ENCODE assay signal across 15 cellular contexts in the genomic region with DNA sequence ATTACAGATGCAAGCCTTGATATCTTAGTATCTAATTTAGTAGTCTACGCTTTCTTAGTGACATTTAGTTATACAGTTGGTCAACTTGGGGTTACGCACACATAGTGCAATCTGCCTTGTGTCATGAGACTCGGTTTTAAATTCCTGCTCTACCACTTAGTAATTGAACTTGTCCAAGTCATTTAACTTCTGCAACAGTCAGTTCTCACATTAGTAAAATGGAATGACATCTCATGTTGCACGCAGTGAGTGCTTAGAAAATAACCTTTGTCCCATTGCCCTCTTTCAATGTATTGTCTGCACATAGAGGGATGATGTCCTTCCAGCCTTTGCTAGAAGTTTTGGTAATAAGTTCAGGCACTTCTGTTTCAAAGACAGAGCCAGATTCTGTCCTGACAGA. TPM values are rescaled to one million over a fixed set of nuclear protein-coding genes. Genes with fewer than 3 reads are reported as not detected.
DNase-seq lines count a peak whose midpoint lies in the region; ATAC-seq and TF ChIP-seq lines count a peak whose summit lies in the region.
"Had no signal": no experiment of that assay in that cellular context is flagged by ENCODE, and none has a peak within 500 bp of the region (broad histone marks: within the 10 kb centered on the region; RNA-seq: fewer than 3 reads in every experiment).

No MANE protein-coding gene starts in this region.

- intact Hi-C loops in left lung (cut with DNase I), result loop anchor here in 1 of 2 donors (10.0 kb wide), 1 partner anchor 1019 kb away; no protein-coding TSS in a partner anchor
- intact Hi-C loops in left ventricle myocardium inferior (cut with micrococcal nuclease), result loop anchor here (10.0 kb wide), 1 partner anchor 649 kb away; no protein-coding TSS in a partner anchor

- no peak overlapping the region for H3K9ac ChIP-seq in HUES48 (ENCODE audit: low read depth, low read length)
- H3K9ac ChIP-seq in smooth muscle cell (ENCODE audit: low read depth), result no peak overlapping the region

- H3F3A ChIP-seq in smooth muscle cell (ENCODE audit: low read depth), result no peaks in the 10 kb centered on the region

- no peaks in the 10 kb centered on the region for H3K79me2 ChIP-seq in smooth muscle cell (ENCODE audit: low read depth)

- H4K20me1 ChIP-seq in smooth muscle cell (ENCODE audit: low read depth), result no peaks in the 10 kb centered on the region

- H3K4me1 ChIP-seq in HUES48 (ENCODE audit: control insufficient read depth, insufficient read depth, low read length) (peaks cover 13% of the 10 kb centered on the region), left lung (peaks cover 7 to 27% of the 10 kb centered on the region in 2 donors), smooth muscle cell (ENCODE audit: low read depth) (peaks cover 9% of the 10 kb centered on the region), left ventricle myocardium inferior (no peaks in the 10 kb centered on the region)
- H3K4me1 ChIP-seq: Peyer's patch had no signal

- peak overlapping the region; percentile 10 for H2AFZ ChIP-seq in smooth muscle cell (ENCODE audit: low read depth)

- H3K27me3 ChIP-seq in HUES48 (ENCODE audit: control insufficient read depth, insufficient read depth, low read length) (no peaks in the 10 kb centered on the region), brain microvascular endothelial cell (replicated peaks) (no peaks in the 10 kb centered on the region), left lung (no peaks in the 10 kb centered on the region), smooth muscle cell (ENCODE audit: low read depth) (no peaks in the 10 kb centered on the region), left ventricle myocardium inferior (ENCODE audit: low read depth) (no peaks in the 10 kb centered on the region)
- H3K27me3 ChIP-seq: Peyer's patch had no signal

- in situ Hi-C loops in brain microvascular endothelial cell (cut with HindIII; ENCODE audit: low pct_ligation_motif_present, low sequenced_read_pairs), result no loop called here

- no peaks in the 10 kb centered on the region for H3K36me3 ChIP-seq in HUES48 (ENCODE audit: control insufficient read depth, insufficient read depth, low read length)
- no peaks in the 10 kb centered on the region for H3K36me3 ChIP-seq in brain microvascular endothelial cell (replicated peaks)
- H3K36me3 ChIP-seq in left lung, result no peaks in the 10 kb centered on the region
- no peaks in the 10 kb centered on the region for H3K36me3 ChIP-seq in smooth muscle cell (ENCODE audit: low read depth)
- no peaks in the 10 kb centered on the region for H3K36me3 ChIP-seq in left ventricle myocardium inferior
- H3K36me3 ChIP-seq: Peyer's patch had no signal

- peak; percentile 43 for DNase-seq in brain microvascular endothelial cell
- DNase-seq in left lung, result no peak
- DNase-seq in smooth muscle cell (lab: John Stamatoyannopoulos, UW; ENCODE audit: unreplicated experiment), result no peak
- no peak for DNase-seq in left ventricle myocardium inferior
- DNase-seq in UCSD-AML1 (lab: John Stamatoyannopoulos, UW; ENCODE audit: unreplicated experiment), result no peak
- DNase-seq in dermis blood vessel endothelial cell, result no peak
- no peak for DNase-seq in SW480 (ENCODE audit: low spot score)
- DNase-seq: activated CD8-positive, alpha-beta memory T cell treated with anti-CD3 and anti-CD28 coated beads for 24 hours; C1 segment of cervical spinal cord; central memory CD4-positive, alpha-beta T cell; NCI-H1048; NCI-H748 treated with DMSO at 0.1 percent for 48 hours; nucleus accumbens; Peyer's patch had no signal

- H3K9me3 ChIP-seq in HUES48 (ENCODE audit: control insufficient read depth, insufficient read depth, low read length) (no peaks in the 10 kb centered on the region), left lung (no peaks in the 10 kb centered on the region), smooth muscle cell (replicated peaks; ENCODE audit: low read depth) (no peaks in the 10 kb centered on the region), left ventricle myocardium inferior (replicated peaks) (no peaks in the 10 kb centered on the region)
- H3K9me3 ChIP-seq: Peyer's patch had no signal

- WGBS in smooth muscle cell (ENCODE audit: low lambda C conversion rate), result 80% methylated on average over 4 of the region's 4 CpGs

- peak overlapping the region; percentile 40 for H3K27ac ChIP-seq in HUES48 (ENCODE audit: low read depth, low read length)
- peak overlapping the region; percentile 94 for H3K27ac ChIP-seq in brain microvascular endothelial cell
- H3K27ac ChIP-seq in left lung, result peak overlapping the region; percentile 16 to 49
- peak overlapping the region; percentile 83 for H3K27ac ChIP-seq in smooth muscle cell (ENCODE audit: low read depth)
- no peak overlapping the region for H3K27ac ChIP-seq in left ventricle myocardium inferior (replicated peaks)
- H3K27ac ChIP-seq: Peyer's patch had no signal

- H3K4me3 ChIP-seq in HUES48 (ENCODE audit: low read depth, low read length) (no peak overlapping the region), brain microvascular endothelial cell (ENCODE audit: low read depth, low read length) (no peak overlapping the region), left lung (no peak overlapping the region), smooth muscle cell (no peak overlapping the region), left ventricle myocardium inferior (no peak overlapping the region)
- H3K4me3 ChIP-seq: Peyer's patch had no signal

- TF ChIP-seq CTCF in brain microvascular endothelial cell (IDR thresholded peaks at IDR 0.05; ENCODE audit: low read depth, low read length, missing control alignments), result no peak
- no peak for TF ChIP-seq CTCF in left lung (IDR thresholded peaks at IDR 0.05)
- TF ChIP-seq CTCF in smooth muscle cell (IDR thresholded peaks at IDR 0.05; ENCODE audit: borderline replicate concordance, insufficient read depth, poor library complexity, severe bottlenecking), result no peak
- no peak for TF ChIP-seq CTCF in left ventricle myocardium inferior (IDR thresholded peaks at IDR 0.05; ENCODE audit: borderline replicate concordance)

- no peak for ATAC-seq in left lung

- peak overlapping the region; percentile 16 for H3K4me2 ChIP-seq in smooth muscle cell

RNA-seq across cellular contexts. Expression of gene TMEM170B, which starts 48.6 kb away (rescaled TPM):
- total RNA-seq in left lung (10 to 100 TPM in 1 of 2 donors, 1 to 10 TPM in 1; 5.4 to 10.1 TPM), smooth muscle cell (0.81 and 1.3 TPM in 2 replicates), left ventricle myocardium inferior (4.4 TPM), dermis blood vessel endothelial cell (2.4 and 4.1 TPM in 2 replicates)
- polyA plus RNA-seq in smooth muscle cell, result 0.40 and 0.50 TPM in 2 replicates
